18 cellular contexts compared by ENCODE assay signal in genomic region chr4:144820706-144821105, GRCh38.
DNase-seq lines count a peak whose midpoint lies in the region; FAIRE-seq and TF ChIP-seq lines count a peak whose summit lies in the region.
"Had no signal": no experiment of that assay in that cellular context is flagged by ENCODE, and none has a peak within 500 bp of the region (broad histone marks: within the 10 kb centered on the region; RNA-seq: fewer than 3 reads in every experiment).

No MANE protein-coding gene starts in this region.

- H3K4me1 ChIP-seq in PC-9 (replicated peaks; ENCODE audit: insufficient read depth) = no peaks in the 10 kb centered on the region
- H3K4me1 ChIP-seq: esophagus muscularis mucosa, pancreas, thyroid gland had no signal

- FAIRE-seq in GM12891 (lab: Jason Lieb, UNC) = no peak
- FAIRE-seq: pancreas had no signal

- BruUV-seq in PC-9 (replicated peaks; lab: Mats Ljungman, UMichigan) = no TSS peak

- no peaks in the 10 kb centered on the region for H3F3A ChIP-seq in PC-9 (ENCODE audit: insufficient read depth, low read depth)

- no peaks in the 10 kb centered on the region for H3K36me3 ChIP-seq in PC-9 (ENCODE audit: low read depth)
- H3K36me3 ChIP-seq: esophagus muscularis mucosa, pancreas, thyroid gland had no signal

- CTCF ChIA-PET in PC-9 (lab: Charles Lee) = no interaction called here

- TF ChIP-seq CTCF in astrocyte of the cerebellum (IDR thresholded peaks at IDR 0.05; ENCODE audit: low read depth, low read length, missing control alignments) (no peak), PC-9 (conservative IDR thresholded peaks at IDR 0.05) (no peak)

- no peaks in the 10 kb centered on the region for H3K9me3 ChIP-seq in PC-9 (ENCODE audit: insufficient read depth, low read depth)
- H3K9me3 ChIP-seq: esophagus muscularis mucosa, pancreas, thyroid gland had no signal

- no peaks in the 10 kb centered on the region for H3K9me2 ChIP-seq in PC-9 (ENCODE audit: insufficient read depth)

- DNase-seq in GM04504 (ENCODE audit: low read depth) (peak; percentile 17), astrocyte of the cerebellum (ENCODE audit: low read depth) (peak; percentile 85), fibroblast of the conjunctiva (ENCODE audit: low read depth) (peak; percentile 34), skeletal muscle cell (ENCODE audit: low read depth) (peak; percentile 62), GM12891 (ENCODE audit: insufficient read length, low spot score) (no peak), PC-9 (no peak), ecto neural progenitor cell (ENCODE audit: low spot score) (no peak)
- DNase-seq: activated CD8-positive, alpha-beta T cell treated with anti-CD3 and anti-CD28 coated beads for 36 hours; CD4-positive, CD25-positive, alpha-beta regulatory T cell; DMS79 treated with DMSO at 0.1 percent for 48 hours; left cardiac atrium; NCI-H2081 treated with DMSO at 0.1 percent for 48 hours; NCI-H774; pancreas; T-cell; thyroid gland had no signal

- H4K20me1 ChIP-seq in PC-9 (ENCODE audit: insufficient read depth) = no peaks in the 10 kb centered on the region

- TF ChIP-seq POLR2A in GM12891 (IDR thresholded peaks at IDR 0.05; ENCODE audit: low read depth, low read length) = no peak

- POLR2A ChIA-PET in PC-9 (lab: Charles Lee; ENCODE audit: unreplicated experiment) = no interaction called here

- in situ Hi-C loops in astrocyte of the cerebellum (cut with HindIII; ENCODE audit: low sequenced_read_pairs) = no loop called here

- no peak overlapping the region for H3K27ac ChIP-seq in PC-9
- H3K27ac ChIP-seq: esophagus muscularis mucosa, pancreas, skin epidermis, thyroid gland had no signal

- H3K4me3 ChIP-seq in astrocyte of the cerebellum (ENCODE audit: low read depth, low read length) = no peak overlapping the region
- H3K4me3 ChIP-seq in skeletal muscle cell (ENCODE audit: low read depth, low read length) = no peak overlapping the region
- H3K4me3 ChIP-seq in PC-9 = no peak overlapping the region
- H3K4me3 ChIP-seq: esophagus muscularis mucosa, pancreas, skin epidermis, thyroid gland had no signal

- no peaks in the 10 kb centered on the region for H3K27me3 ChIP-seq in PC-9 (ENCODE audit: insufficient read depth, low read depth)
- H3K27me3 ChIP-seq: esophagus muscularis mucosa, pancreas, thyroid gland had no signal

- H3K79me2 ChIP-seq in PC-9 (ENCODE audit: low read depth) = no peaks in the 10 kb centered on the region

- no peak overlapping the region for H3K4me2 ChIP-seq in PC-9

- H2AFZ ChIP-seq in PC-9 = no peak overlapping the region

- intact Hi-C loops in PC-9 (cut with micrococcal nuclease; ENCODE audit: unreplicated experiment) = no loop called here

TF ChIP-seq in GM12891, 5 proteins besides CTCF, POLR2A, EP300 and RAD21:
- no peak for TF ChIP-seq SPI1 (IDR thresholded peaks at IDR 0.05; ENCODE audit: low read depth, low read length)
- TF ChIP-seq POU2F2 (IDR thresholded peaks at IDR 0.05; ENCODE audit: low read depth, low read length) = no peak
- no peak for TF ChIP-seq PAX5 (IDR thresholded peaks at IDR 0.05; ENCODE audit: insufficient read depth, low read length, severe bottlenecking)
- no peak for TF ChIP-seq POLR2AphosphoS5 (IDR thresholded peaks at IDR 0.05; ENCODE audit: low read depth, low read length)
- TF ChIP-seq TAF1 (IDR thresholded peaks at IDR 0.05; ENCODE audit: low read depth, low read length) = no peak

Comparison
In these comparisons a context has a peak if more than half of its experiments do, and no peak if none do; other contexts are left out.
1. DNase-seq: peak in GM04504 (single experiment), astrocyte of the cerebellum (single experiment), fibroblast of the conjunctiva (single experiment) and skeletal muscle cell (single experiment); none in GM12891 (single experiment), PC-9 (0 of 2) and ecto neural progenitor cell (single experiment).